ENCODE assay signal across 12 cellular contexts in the genomic region with DNA sequence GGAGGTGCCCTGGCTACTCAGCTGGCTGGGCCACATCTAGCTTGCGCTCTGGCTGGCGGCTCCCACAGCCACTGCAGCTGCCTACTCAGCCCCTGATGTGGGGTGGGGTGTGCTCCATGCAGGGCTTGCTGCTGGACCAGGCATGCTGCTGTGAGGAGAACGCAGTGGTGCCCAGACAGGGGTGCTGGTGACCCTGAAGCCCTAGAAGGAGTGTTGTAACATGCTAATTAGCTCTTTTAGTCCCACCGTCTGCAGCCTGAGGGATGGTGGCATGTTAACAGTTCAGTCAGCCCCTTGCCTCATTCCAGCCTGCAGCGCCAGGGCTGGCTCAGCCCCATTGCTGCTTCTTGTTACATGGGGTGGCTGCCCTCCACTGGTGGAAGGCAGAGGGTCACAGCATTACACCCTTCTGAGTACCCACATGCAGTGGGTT.
DNase-seq lines count a peak whose midpoint lies in the region; ATAC-seq and TF ChIP-seq lines count a peak whose summit lies in the region.
"Had no signal": no experiment of that assay in that cellular context is flagged by ENCODE, and none has a peak within 500 bp of the region (broad histone marks: within the 10 kb centered on the region; RNA-seq: fewer than 3 reads in every experiment).

No MANE protein-coding gene starts in this region.

- H3K27ac ChIP-seq in spleen = no peak overlapping the region
- H3K27ac ChIP-seq: heart right ventricle had no signal

- no peak for TF ChIP-seq CTCF in epithelial cell of esophagus (IDR thresholded peaks at IDR 0.05; ENCODE audit: insufficient read depth, low read depth, low read length, missing control alignments)
- no peak for TF ChIP-seq CTCF in spleen (IDR thresholded peaks at IDR 0.05 in 8 of 11, conservative IDR thresholded peaks at IDR 0.05 in 3 of 11)

- no peak for TF ChIP-seq POLR2A in spleen (IDR thresholded peaks at IDR 0.05)

- H3K4me3 ChIP-seq in epithelial cell of esophagus (ENCODE audit: low read length) (no peak overlapping the region), spleen (no peak overlapping the region)
- H3K4me3 ChIP-seq: heart right ventricle had no signal

- peaks cover 0 to 29% (median 11%) of the 10 kb centered on the region in 8 donors for H3K9me3 ChIP-seq in spleen

- no peaks in the 10 kb centered on the region for H3K36me3 ChIP-seq in spleen
- H3K36me3 ChIP-seq: heart right ventricle had no signal

- peak; percentile 4 to 19 for DNase-seq in NCI-H524 (lab: John Stamatoyannopoulos, UW)
- DNase-seq in NCI-H524 treated with DMSO at 0.1 percent for 48 hours (lab: John Stamatoyannopoulos, UW) = no peak
- peak; percentile 9 to 54 for DNase-seq in NCI-H526 (lab: John Stamatoyannopoulos, UW)
- peak; percentile 8 for DNase-seq in epithelial cell of esophagus (ENCODE audit: low read depth)
- peak; percentile 70 for DNase-seq in spleen
- DNase-seq in activated CD4-positive, alpha-beta T cell treated with anti-CD3 and anti-CD28 coated beads for 4 hours = no peak
- DNase-seq in NCI-H128 (lab: John Stamatoyannopoulos, UW; ENCODE audit: unreplicated experiment) = no peak
- DNase-seq: activated T-cell treated with anti-CD3 and anti-CD28 coated beads for 4 hours; effector memory CD4-positive, alpha-beta T cell; heart right ventricle; NCI-H1417 treated with DMSO at 0.1 percent for 48 hours had no signal

- H3K27me3 ChIP-seq in spleen (replicated peaks in 1 of 7) = no peaks in the 10 kb centered on the region
- H3K27me3 ChIP-seq: heart right ventricle had no signal

- WGBS in spleen, 5 donors = 79 to 90% (median 83%) methylated on average over 5 of the region's 5 CpGs

- ATAC-seq in GM18517 (IDR thresholded peaks at IDR 0.05; ENCODE audit: unreplicated experiment) = no peak
- ATAC-seq: heart right ventricle had no signal

- intact Hi-C loops in spleen (cut with DNase I; ENCODE audit: low total_unique reads) = no loop called here

- H3K4me1 ChIP-seq in spleen = no peaks in the 10 kb centered on the region
- H3K4me1 ChIP-seq: heart right ventricle had no signal

Comparison
In these comparisons a context has a peak if more than half of its experiments do, and no peak if none do; other contexts are left out.
1. DNase-seq: peak in NCI-H524 (2 of 2), NCI-H526 (2 of 2), epithelial cell of esophagus (single experiment) and spleen (single experiment); none in NCI-H524 treated with DMSO at 0.1 percent for 48 hours (single experiment), activated CD4-positive, alpha-beta T cell treated with anti-CD3 and anti-CD28 coated beads for 4 hours (0 of 2) and NCI-H128 (single experiment).